In the genomic region with DNA sequence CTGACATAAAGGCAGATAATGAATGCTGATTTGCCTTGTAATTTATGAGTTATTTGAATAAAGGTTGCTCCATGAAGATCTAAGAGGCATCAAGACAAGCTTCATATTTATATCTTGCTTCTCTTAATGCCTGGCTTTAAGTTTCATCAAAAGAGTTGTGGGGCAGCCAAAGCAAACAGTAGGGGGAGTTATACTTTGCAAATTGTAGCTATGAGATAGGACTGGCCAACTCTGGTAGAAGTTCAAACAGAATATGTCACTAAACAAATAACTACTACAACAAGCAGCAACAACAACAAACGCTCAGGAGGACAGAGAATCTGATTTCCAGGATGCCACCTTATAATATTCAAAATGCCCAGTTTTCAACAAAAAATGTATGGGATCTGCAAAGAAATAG, we compare ENCODE assay signal across 1 cellular context.
TF ChIP-seq lines count a peak whose summit lies in the region.

No MANE protein-coding gene starts in this region.

TF ChIP-seq in GM12878, 131 proteins besides CTCF, POLR2A, EP300 and RAD21 (continued from another document):
- TF ChIP-seq, protein P1, sequence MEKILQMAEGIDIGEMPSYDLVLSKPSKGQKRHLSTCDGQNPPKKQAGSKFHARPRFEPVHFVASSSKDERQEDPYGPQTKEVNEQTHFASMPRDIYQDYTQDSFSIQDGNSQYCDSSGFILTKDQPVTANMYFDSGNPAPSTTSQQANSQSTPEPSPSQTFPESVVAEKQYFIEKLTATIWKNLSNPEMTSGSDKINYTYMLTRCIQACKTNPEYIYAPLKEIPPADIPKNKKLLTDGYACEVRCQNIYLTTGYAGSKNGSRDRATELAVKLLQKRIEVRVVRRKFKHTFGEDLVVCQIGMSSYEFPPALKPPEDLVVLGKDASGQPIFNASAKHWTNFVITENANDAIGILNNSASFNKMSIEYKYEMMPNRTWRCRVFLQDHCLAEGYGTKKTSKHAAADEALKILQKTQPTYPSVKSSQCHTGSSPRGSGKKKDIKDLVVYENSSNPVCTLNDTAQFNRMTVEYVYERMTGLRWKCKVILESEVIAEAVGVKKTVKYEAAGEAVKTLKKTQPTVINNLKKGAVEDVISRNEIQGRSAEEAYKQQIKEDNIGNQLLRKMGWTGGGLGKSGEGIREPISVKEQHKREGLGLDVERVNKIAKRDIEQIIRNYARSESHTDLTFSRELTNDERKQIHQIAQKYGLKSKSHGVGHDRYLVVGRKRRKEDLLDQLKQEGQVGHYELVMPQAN (conservative IDR thresholded peaks at IDR 0.05): no peak
- TF ChIP-seq BACH1 (IDR thresholded peaks at IDR 0.05; ENCODE audit: borderline replicate concordance) (no peak), CEBPB (IDR thresholded peaks at IDR 0.05; ENCODE audit: borderline replicate concordance in 1 of 2, low read depth in 2 of 2, low read length in 2 of 2) (no peak), KLF5 (IDR thresholded peaks at IDR 0.05; ENCODE audit: partially characterized antibody) (no peak), MYC (IDR thresholded peaks at IDR 0.05; ENCODE audit: insufficient read depth, insufficient read length, insufficient replicate concordance, low read length, severe bottlenecking) (no peak), MEF2B (IDR thresholded peaks at IDR 0.05; ENCODE audit: partially characterized antibody, poor library complexity, severe bottlenecking) (no peak), YY1 (IDR thresholded peaks at IDR 0.05; ENCODE audit: low read depth, low read length) (no peak), NR2F1 (conservative IDR thresholded peaks at IDR 0.05) (no peak), ZNF217 (IDR thresholded peaks at IDR 0.05) (no peak), POLR2AphosphoS5 (IDR thresholded peaks at IDR 0.05; ENCODE audit: low read length) (no peak)
- TF ChIP-seq, protein P2, sequence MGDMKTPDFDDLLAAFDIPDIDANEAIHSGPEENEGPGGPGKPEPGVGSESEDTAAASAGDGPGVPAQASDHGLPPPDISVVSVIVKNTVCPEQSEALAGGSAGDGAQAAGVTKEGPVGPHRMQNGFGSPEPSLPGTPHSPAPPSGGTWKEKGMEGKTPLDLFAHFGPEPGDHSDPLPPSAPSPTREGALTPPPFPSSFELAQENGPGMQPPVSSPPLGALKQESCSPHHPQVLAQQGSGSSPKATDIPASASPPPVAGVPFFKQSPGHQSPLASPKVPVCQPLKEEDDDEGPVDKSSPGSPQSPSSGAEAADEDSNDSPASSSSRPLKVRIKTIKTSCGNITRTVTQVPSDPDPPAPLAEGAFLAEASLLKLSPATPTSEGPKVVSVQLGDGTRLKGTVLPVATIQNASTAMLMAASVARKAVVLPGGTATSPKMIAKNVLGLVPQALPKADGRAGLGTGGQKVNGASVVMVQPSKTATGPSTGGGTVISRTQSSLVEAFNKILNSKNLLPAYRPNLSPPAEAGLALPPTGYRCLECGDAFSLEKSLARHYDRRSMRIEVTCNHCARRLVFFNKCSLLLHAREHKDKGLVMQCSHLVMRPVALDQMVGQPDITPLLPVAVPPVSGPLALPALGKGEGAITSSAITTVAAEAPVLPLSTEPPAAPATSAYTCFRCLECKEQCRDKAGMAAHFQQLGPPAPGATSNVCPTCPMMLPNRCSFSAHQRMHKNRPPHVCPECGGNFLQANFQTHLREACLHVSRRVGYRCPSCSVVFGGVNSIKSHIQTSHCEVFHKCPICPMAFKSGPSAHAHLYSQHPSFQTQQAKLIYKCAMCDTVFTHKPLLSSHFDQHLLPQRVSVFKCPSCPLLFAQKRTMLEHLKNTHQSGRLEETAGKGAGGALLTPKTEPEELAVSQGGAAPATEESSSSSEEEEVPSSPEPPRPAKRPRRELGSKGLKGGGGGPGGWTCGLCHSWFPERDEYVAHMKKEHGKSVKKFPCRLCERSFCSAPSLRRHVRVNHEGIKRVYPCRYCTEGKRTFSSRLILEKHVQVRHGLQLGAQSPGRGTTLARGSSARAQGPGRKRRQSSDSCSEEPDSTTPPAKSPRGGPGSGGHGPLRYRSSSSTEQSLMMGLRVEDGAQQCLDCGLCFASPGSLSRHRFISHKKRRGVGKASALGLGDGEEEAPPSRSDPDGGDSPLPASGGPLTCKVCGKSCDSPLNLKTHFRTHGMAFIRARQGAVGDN (IDR thresholded peaks at IDR 0.05): no peak
- TF ChIP-seq, protein P3, sequence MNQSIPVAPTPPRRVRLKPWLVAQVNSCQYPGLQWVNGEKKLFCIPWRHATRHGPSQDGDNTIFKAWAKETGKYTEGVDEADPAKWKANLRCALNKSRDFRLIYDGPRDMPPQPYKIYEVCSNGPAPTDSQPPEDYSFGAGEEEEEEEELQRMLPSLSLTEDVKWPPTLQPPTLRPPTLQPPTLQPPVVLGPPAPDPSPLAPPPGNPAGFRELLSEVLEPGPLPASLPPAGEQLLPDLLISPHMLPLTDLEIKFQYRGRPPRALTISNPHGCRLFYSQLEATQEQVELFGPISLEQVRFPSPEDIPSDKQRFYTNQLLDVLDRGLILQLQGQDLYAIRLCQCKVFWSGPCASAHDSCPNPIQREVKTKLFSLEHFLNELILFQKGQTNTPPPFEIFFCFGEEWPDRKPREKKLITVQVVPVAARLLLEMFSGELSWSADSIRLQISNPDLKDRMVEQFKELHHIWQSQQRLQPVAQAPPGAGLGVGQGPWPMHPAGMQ (IDR thresholded peaks at IDR 0.05; ENCODE audit: borderline replicate concordance): no peak
- TF ChIP-seq, protein P4, sequence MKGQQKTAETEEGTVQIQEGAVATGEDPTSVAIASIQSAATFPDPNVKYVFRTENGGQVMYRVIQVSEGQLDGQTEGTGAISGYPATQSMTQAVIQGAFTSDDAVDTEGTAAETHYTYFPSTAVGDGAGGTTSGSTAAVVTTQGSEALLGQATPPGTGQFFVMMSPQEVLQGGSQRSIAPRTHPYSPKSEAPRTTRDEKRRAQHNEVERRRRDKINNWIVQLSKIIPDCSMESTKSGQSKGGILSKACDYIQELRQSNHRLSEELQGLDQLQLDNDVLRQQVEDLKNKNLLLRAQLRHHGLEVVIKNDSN (IDR thresholded peaks at IDR 0.05; ENCODE audit: borderline replicate concordance, extremely low read length, insufficient read depth, low read depth, low read length): no peak
TF ChIP-seq in GM12878: peak in this region for 0.
